ENCODE assay signal across 2 cellular contexts in the genomic region with DNA sequence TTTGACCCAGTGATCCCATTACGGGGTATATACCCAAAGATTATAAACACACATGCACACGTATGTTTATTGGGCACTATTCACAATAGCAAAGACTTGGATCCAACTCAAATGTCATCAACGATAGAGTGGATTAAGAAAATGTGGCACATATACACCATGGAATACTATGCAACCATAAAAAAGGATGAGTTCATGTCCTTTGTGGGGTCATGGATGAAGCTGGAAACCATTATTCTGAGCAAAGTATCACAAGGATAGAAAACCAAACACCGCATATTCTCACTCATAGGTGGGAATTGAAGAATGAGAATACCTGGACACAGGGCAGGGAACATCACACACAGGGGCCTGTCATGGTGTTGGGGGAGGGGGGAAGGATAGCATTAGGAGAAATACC. TPM values are rescaled to one million over a fixed set of nuclear protein-coding genes. Genes with fewer than 3 reads are reported as not detected.
"Had no signal": no experiment of that assay in that cellular context is flagged by ENCODE, and none has a peak within 500 bp of the region (broad histone marks: within the 10 kb centered on the region; RNA-seq: fewer than 3 reads in every experiment).

No MANE protein-coding gene starts in this region.

RNA-seq across cellular contexts. Expression of gene MSH4, which starts 12.8 kb away (rescaled TPM):
- polyA plus RNA-seq: fibroblast of lung, foreskin keratinocyte had no signal
